Comparison of ENCODE assay signal across 19 cellular contexts in the genomic region with DNA sequence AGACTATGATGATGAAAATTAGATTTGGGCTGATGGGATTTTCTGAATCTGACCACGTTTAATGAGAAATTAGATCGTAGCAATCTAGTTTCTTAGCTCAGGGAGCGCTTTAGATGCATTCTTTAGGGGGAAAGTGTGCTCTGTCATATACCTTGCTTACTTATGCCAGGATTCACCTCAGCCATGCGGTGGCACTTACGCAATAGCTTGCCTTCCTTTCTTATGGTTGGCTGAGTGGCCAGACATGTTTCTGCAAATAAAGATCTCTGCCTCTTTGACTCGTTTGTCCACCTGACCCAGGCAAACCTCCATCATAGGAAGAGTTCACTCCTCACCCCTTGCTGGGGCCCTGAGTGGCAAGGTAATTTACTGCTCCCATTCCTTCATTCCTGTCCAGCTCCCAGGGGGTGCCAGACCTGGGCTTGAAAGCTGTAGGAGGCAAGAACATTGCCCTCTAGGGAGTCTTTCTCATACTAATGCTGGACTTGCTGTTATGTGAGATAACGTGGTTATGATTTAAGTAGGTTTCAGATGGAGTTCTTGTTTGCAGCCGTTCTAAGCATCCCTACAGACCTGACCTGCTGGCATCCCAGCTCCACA. TPM values are rescaled to one million over a fixed set of nuclear protein-coding genes. Genes with fewer than 3 reads are reported as not detected.
"Had no signal": no experiment of that assay in that cellular context is flagged by ENCODE, and none has a peak within 500 bp of the region (broad histone marks: within the 10 kb centered on the region; RNA-seq: fewer than 3 reads in every experiment).

No MANE protein-coding gene starts in this region.

- ATAC-seq: body of pancreas, right cardiac atrium had no signal

- H3K9me3 Mint-ChIP-seq: central memory CD8-positive, alpha-beta T cell had no signal

- DNase-seq: activated CD8-positive, alpha-beta memory T cell treated with anti-CD3 and anti-CD28 coated beads, Interleukin-2, amount 50 U/mL, for 48 hours; activated gamma-delta T cell; activated T-cell treated with anti-CD3 and anti-CD28 coated beads, Interleukin-2, amount 50 U/mL, for 72 hours; amygdala; body of pancreas; head of caudate nucleus; right cardiac atrium; small intestine; stimulated activated CD4-positive, alpha-beta T cell treated with anti-CD3 and anti-CD28 coated beads, Interleukin-4, amount 100 ng/mL, for 4 hours; stimulated activated CD8-positive, alpha-beta memory T cell treated with anti-CD3 and anti-CD28 coated beads, Interleukin-4, amount 100 ng/mL, for 48 hours; stimulated activated naive CD4-positive, alpha-beta T cell treated with Interleukin-2 at 50 U/mL for 16 hours; substantia nigra had no signal

- H3K27me3 Mint-ChIP-seq: progenitor cell of endocrine pancreas had no signal

- H3K36me3 ChIP-seq: tibial nerve had no signal

- H3K36me3 Mint-ChIP-seq: mesothelial cell of epicardium had no signal

- H3K27ac ChIP-seq: body of pancreas, coronary artery, tibial nerve had no signal

- H3K27ac Mint-ChIP-seq: mesothelial cell of epicardium, progenitor cell of endocrine pancreas had no signal

- H3K27me3 ChIP-seq: body of pancreas, tibial nerve had no signal

- FAIRE-seq: frontal cortex, small intestine had no signal

- H3K4me3 ChIP-seq: body of pancreas, coronary artery, tibial nerve had no signal

- H3K4me1 Mint-ChIP-seq: central memory CD8-positive, alpha-beta T cell had no signal

- H3K4me1 ChIP-seq: body of pancreas, tibial nerve had no signal

- H3K4me3 Mint-ChIP-seq: central memory CD8-positive, alpha-beta T cell; mesothelial cell of epicardium had no signal

RNA-seq across cellular contexts. Expression of a gene that starts 57.1 kb away (rescaled TPM):
- polyA plus RNA-seq: neural cell had no signal
